In the genomic region with DNA sequence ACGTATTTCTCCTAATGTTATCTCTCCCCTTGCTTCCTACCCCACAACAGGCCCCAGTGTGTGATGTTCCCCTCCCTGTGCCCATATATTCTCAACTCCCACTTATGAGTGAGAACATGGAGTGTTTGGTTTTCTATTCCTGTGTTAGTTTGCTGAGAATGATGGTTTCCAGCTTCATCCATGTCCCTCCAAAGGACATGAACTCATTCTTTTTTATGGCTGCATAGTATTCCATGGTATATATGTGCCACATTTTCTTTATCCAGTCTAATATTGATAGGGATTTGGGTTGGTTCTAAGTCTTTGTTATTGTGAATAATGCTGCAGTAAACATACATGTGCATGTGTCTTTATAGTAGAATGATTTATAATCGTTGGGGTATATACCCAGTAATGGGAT, we compare ENCODE assay signal across 4 cellular contexts.
DNase-seq lines count a peak whose midpoint lies in the region; ATAC-seq, FAIRE-seq and TF ChIP-seq lines count a peak whose summit lies in the region.
"Not testable (repeated sequence)": the region's sequence is repeated elsewhere in the genome, so short reads cannot be mapped to it uniquely, and the experiment has no call there.

No MANE protein-coding gene starts in this region.

- not testable (repeated sequence) for H4K20me1 ChIP-seq in HCT116 (ENCODE audit: insufficient read depth); astrocyte (ENCODE audit: insufficient read depth, low read length); K562 (replicated peaks; ENCODE audit: control insufficient read depth, insufficient read depth, low read length)

- not testable (repeated sequence) for H3K27me3 Mint-ChIP-seq in astrocyte (ENCODE audit: low read depth, unreplicated experiment)

- H3K4me1 Mint-ChIP-seq in astrocyte (ENCODE audit: low read depth, unreplicated experiment), result peaks cover 11% of the 10 kb centered on the region

- not testable (repeated sequence) for H3K9me3 ChIP-seq in HCT116 (ENCODE audit: control insufficient read depth in 1 of 2, insufficient read depth in 1 of 2, low read depth in 1 of 2, low read length in 2 of 2); HEK293 (ENCODE audit: control insufficient read depth, insufficient read depth, low read depth, low read length); astrocyte (ENCODE audit: insufficient read depth, low read depth, low read length); K562 (replicated peaks; ENCODE audit: control insufficient read depth, insufficient read depth, low read depth, low read length)

- TF ChIP-seq CTCF in HCT116 (IDR thresholded peaks at IDR 0.05 in 2 of 3, conservative IDR thresholded peaks at IDR 0.05 in 1 of 3; ENCODE audit: borderline replicate concordance in 1 of 3, insufficient read depth in 1 of 3, low read depth in 2 of 3, low read length in 2 of 3); HEK293 (tag by site-specific recombination; IDR thresholded peaks at IDR 0.05); astrocyte (IDR thresholded peaks at IDR 0.05; ENCODE audit: insufficient read depth, low read depth, low read length); K562 (IDR thresholded peaks at IDR 0.05 in 2 of 3, conservative IDR thresholded peaks at IDR 0.05 in 1 of 3; ENCODE audit: insufficient read depth in 2 of 3, low read depth in 1 of 3, low read length in 3 of 3): not testable (repeated sequence)

- ATAC-seq in HCT116, K562: not testable (repeated sequence)

- POLR2A ChIA-PET in HCT116 (lab: Charles Lee); HEK293 (lab: Yijun Ruan, JAX); K562 (lab: Yijun Ruan, JAX): not testable (repeated sequence)

- not testable (repeated sequence) for DNase-seq in HCT116 (ENCODE audit: low read depth, low spot score); astrocyte (ENCODE audit: low read depth); K562 (ENCODE audit: extremely low read depth in 1 of 4, low spot score in 3 of 4)

- not testable (repeated sequence) for H3K27ac ChIP-seq in HCT116 (ENCODE audit: low read depth, low read length); HEK293 (ENCODE audit: extremely low read depth, low read depth, low read length); astrocyte (ENCODE audit: low read depth, low read length); K562 (ENCODE audit: extremely low read depth, low read depth, low read length)

- in situ Hi-C loops in K562 (cut with MboI), result not testable (repeated sequence)

- not testable (repeated sequence) for H3K9me3 Mint-ChIP-seq in astrocyte (ENCODE audit: unreplicated experiment)

- BruUV-seq in HCT116 (replicated peaks; lab: Mats Ljungman, UMichigan); K562 (replicated peaks; lab: Mats Ljungman, UMichigan): not testable (repeated sequence)

- intact Hi-C loops in HCT116 (cut with micrococcal nuclease); K562 (cut with micrococcal nuclease): not testable (repeated sequence)

- not testable (repeated sequence) for TF ChIP-seq EP300 in K562 (IDR thresholded peaks at IDR 0.05; ENCODE audit: low read length)

- H3K4me3 ChIP-seq in HCT116 (replicated peaks in 1 of 2; ENCODE audit: low read depth in 1 of 2, low read length in 2 of 2); HEK293 (ENCODE audit: low read depth, low read length); astrocyte (ENCODE audit: insufficient read depth, low read depth, low read length); K562: not testable (repeated sequence)

- not testable (repeated sequence) for H3K36me3 ChIP-seq in HCT116 (ENCODE audit: control insufficient read depth in 1 of 2, insufficient read depth in 2 of 2, low read length in 2 of 2); HEK293 (ENCODE audit: control insufficient read depth in 2 of 2, insufficient read depth in 1 of 2, low read length in 2 of 2); astrocyte (ENCODE audit: insufficient read depth, low read length); K562 (ENCODE audit: control insufficient read depth, insufficient read depth, low read length)

- not testable (repeated sequence) for H3K9me1 ChIP-seq in K562 (ENCODE audit: control insufficient read depth, insufficient read depth, low read length)

- H3K9ac ChIP-seq in HCT116 (ENCODE audit: low read length); astrocyte (ENCODE audit: low read length); K562 (ENCODE audit: insufficient read depth in 1 of 2, low read depth in 2 of 2, low read length in 2 of 2): not testable (repeated sequence)

- TF ChIP-seq RAD21 in HCT116 (IDR thresholded peaks at IDR 0.05; ENCODE audit: low read depth); K562 (CRISPR knock-in tag; conservative IDR thresholded peaks at IDR 0.05 in 1 of 2, IDR thresholded peaks at IDR 0.05 in 1 of 2): not testable (repeated sequence)

- peak overlapping the region; percentile 63 for H3K27ac Mint-ChIP-seq in astrocyte (ENCODE audit: unreplicated experiment)

- CTCF ChIA-PET in HCT116 (lab: Charles Lee); HEK293 (lab: Yijun Ruan, JAX); K562 (lab: Yijun Ruan, JAX; ENCODE audit: low intra/inter-chr PET ratio): not testable (repeated sequence)

- not testable (repeated sequence) for H3K36me3 Mint-ChIP-seq in astrocyte (ENCODE audit: low read depth, unreplicated experiment)

- H2AFZ ChIP-seq in HCT116 (ENCODE audit: low read depth, low read length, poor library complexity, severe bottlenecking); astrocyte (ENCODE audit: low read depth, low read length); K562 (ENCODE audit: low read depth, low read length): not testable (repeated sequence)

- not testable (repeated sequence) for H3K9me2 ChIP-seq in HCT116 (ENCODE audit: insufficient read depth)

- FAIRE-seq in astrocyte (lab: Jason Lieb, UNC); K562 (lab: Jason Lieb, UNC): not testable (repeated sequence)

- H3K4me1 ChIP-seq in HCT116 (ENCODE audit: control insufficient read depth in 1 of 2, insufficient read depth in 2 of 2, low read length in 2 of 2), result peaks cover 7 to 12% of the 10 kb centered on the region in 2 experiments; a peak in 3 of 4 replicates
- H3K4me1 ChIP-seq in HEK293 (ENCODE audit: control insufficient read depth, insufficient read depth, low read length); astrocyte (ENCODE audit: insufficient read depth, low read length); K562 (replicated peaks in 1 of 2; ENCODE audit: control insufficient read depth in 2 of 2, insufficient read depth in 2 of 2, low read length in 2 of 2): not testable (repeated sequence)

- RAD21 ChIA-PET in HCT116 (lab: Charles Lee; ENCODE audit: low non-redundant PET in 1 of 2, low total read pairs in 2 of 2, uncharacterized antibody in 2 of 2, unreplicated experiment in 2 of 2), result not testable (repeated sequence)

- not testable (repeated sequence) for TF ChIP-seq POLR2A in HCT116 (IDR thresholded peaks at IDR 0.05; ENCODE audit: borderline replicate concordance, extremely low read depth, insufficient read depth, insufficient read length); K562 (conservative IDR thresholded peaks at IDR 0.05)

- not testable (repeated sequence) for H3K4me3 Mint-ChIP-seq in astrocyte (ENCODE audit: unreplicated experiment)

- not testable (repeated sequence) for H3K79me2 ChIP-seq in HCT116 (ENCODE audit: insufficient read depth, low read length); astrocyte (ENCODE audit: insufficient read depth, low read length); K562 (ENCODE audit: control insufficient read depth, insufficient read depth, low read length)

- peak overlapping the region; percentile 66; the same call in 1 of the 2 replicates for H3K4me2 ChIP-seq in HCT116 (ENCODE audit: low read length)
- H3K4me2 ChIP-seq in astrocyte (ENCODE audit: low read length); K562 (ENCODE audit: insufficient read depth, low read length): not testable (repeated sequence)

- WGBS in K562 (ENCODE audit: insufficient coverage, low coverage, missing lambda C conversion rate), result 27% methylated on average over 2 of the region's 2 CpGs

- not testable (repeated sequence) for H3K27me3 ChIP-seq in HCT116 (ENCODE audit: insufficient read depth, low read length); astrocyte (ENCODE audit: insufficient read depth, low read length); K562 (ENCODE audit: control insufficient read depth in 2 of 2, insufficient read depth in 2 of 2, low read length in 2 of 2)

TF ChIP-seq in HEK293, 187 proteins besides CTCF, POLR2A, EP300 and RAD21:
- peak; percentile 51; the same call in 1 of the 2 replicates for TF ChIP-seq ZNF146 (tag by site-specific recombination; IDR thresholded peaks at IDR 0.05)

TF ChIP-seq in K562, 482 proteins besides CTCF, POLR2A, EP300 and RAD21:
- TF ChIP-seq ZNF146 (CRISPR knock-in tag; IDR thresholded peaks at IDR 0.05; ENCODE audit: unreplicated experiment), result peak; percentile 79
